1 cellular context compared by ENCODE assay signal in the genomic region with DNA sequence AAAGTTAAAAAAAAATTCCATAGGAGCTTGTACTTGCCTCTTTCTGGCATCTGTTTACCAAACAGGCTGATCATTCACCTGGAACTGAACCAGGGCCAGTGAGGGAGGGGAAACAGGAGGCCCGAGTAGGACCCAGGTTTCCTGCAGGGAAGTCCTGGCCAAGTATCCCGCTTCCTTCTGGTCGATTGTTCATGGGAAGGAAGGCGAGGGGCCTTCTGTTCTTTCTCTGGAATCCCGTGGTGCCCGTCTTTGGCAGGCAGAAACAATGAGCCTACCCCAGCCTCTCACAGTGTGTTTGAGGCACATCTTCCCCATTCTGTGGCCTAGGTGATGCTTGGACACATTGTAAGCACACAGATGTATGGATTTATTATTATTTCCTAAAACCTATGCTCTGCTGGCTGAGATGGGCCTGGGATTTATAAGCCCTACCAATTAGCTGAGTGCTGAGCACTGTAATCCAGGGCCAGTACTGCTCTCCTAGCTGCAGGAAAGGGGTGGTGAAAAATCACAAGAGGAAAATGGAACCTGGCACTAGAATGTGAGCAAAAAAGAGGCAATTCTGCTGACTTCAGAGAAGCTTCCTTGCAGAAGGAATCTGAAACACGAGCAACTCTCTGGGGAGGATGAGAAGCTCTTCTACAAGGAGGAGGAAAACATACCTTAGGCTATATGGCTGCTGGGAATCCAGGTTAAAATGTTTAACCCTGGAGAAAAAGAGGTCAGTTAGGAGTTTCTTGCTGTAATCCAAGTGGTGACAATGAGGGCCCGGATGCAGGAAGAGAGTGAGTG.
TF ChIP-seq lines count a peak whose summit lies in the region.

No MANE protein-coding gene starts in this region.

TF ChIP-seq in IMR-90, 13 proteins besides CTCF, POLR2A, EP300 and RAD21:
- TF ChIP-seq MAFK (IDR thresholded peaks at IDR 0.05; ENCODE audit: low read depth, low read length) = no peak
- TF ChIP-seq, protein P1, sequence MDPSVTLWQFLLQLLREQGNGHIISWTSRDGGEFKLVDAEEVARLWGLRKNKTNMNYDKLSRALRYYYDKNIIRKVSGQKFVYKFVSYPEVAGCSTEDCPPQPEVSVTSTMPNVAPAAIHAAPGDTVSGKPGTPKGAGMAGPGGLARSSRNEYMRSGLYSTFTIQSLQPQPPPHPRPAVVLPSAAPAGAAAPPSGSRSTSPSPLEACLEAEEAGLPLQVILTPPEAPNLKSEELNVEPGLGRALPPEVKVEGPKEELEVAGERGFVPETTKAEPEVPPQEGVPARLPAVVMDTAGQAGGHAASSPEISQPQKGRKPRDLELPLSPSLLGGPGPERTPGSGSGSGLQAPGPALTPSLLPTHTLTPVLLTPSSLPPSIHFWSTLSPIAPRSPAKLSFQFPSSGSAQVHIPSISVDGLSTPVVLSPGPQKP (IDR thresholded peaks at IDR 0.05; ENCODE audit: borderline replicate concordance, low read depth, low read length) = no peak
- no peak for TF ChIP-seq SMC3 (IDR thresholded peaks at IDR 0.05; ENCODE audit: low read depth, low read length)
- TF ChIP-seq MXI1 (IDR thresholded peaks at IDR 0.05; ENCODE audit: borderline replicate concordance, low read depth, low read length) = no peak
- TF ChIP-seq, protein P2, sequence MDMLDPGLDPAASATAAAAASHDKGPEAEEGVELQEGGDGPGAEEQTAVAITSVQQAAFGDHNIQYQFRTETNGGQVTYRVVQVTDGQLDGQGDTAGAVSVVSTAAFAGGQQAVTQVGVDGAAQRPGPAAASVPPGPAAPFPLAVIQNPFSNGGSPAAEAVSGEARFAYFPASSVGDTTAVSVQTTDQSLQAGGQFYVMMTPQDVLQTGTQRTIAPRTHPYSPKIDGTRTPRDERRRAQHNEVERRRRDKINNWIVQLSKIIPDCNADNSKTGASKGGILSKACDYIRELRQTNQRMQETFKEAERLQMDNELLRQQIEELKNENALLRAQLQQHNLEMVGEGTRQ (IDR thresholded peaks at IDR 0.05; ENCODE audit: low read depth, low read length) = no peak
- TF ChIP-seq FOS (IDR thresholded peaks at IDR 0.05; ENCODE audit: low read depth, low read length) = no peak
- no peak for TF ChIP-seq CEBPB (IDR thresholded peaks at IDR 0.05; ENCODE audit: low read depth, low read length)
- no peak for TF ChIP-seq NFE2L2 (IDR thresholded peaks at IDR 0.05; ENCODE audit: low read depth, low read length)
TF ChIP-seq in IMR-90: peak in this region for 0.
